8 cellular contexts compared by ENCODE assay signal in the genomic region with DNA sequence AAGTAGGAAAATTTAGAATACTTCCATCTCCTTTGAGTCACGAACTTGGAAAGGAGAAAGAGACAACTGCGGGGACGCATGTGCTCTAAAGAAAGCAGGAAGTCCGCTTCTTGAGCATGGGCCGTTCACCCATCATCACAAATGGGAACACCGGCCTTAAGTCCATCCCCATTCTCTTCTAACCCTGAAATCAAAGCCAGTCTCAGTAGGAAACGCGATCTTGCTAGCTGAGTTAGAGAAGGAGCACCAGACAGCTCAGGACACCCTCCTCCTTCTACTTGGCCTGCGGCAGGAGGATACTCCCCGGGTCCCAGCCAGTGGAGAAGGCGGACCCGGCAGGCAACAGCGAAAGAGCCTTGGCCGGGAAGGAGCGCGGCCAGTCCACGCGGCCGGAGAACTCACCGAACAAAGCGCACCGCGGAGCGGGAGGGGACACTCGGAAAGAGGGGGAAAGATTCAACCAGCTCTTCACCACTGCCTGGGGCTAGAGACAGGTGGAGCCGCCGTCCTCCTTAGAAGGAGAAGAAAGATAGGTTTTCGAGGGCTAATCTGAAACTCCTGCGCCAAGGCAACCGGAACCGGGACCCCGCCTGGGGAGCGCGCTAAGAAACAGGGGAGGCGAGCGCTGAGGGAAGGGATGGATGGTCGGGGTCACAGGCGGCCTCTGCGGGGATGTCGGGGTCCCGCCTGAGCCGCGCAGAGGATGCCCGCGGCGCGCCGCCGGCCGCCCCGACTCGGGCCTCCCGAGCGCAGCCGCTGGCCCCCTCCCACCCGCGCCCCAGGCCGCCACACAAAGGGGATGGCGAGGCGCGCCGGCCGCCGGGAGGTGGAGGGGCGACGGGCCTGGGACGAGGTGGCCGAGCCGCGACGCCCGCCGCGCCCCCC. TPM values are rescaled to one million over a fixed set of nuclear protein-coding genes. Genes with fewer than 3 reads are reported as not detected.
DNase-seq lines count a peak whose midpoint lies in the region; ATAC-seq and TF ChIP-seq lines count a peak whose summit lies in the region.

No MANE protein-coding gene starts in this region.

- peak in 8 of 10 experiments; percentile 6 to 42 (median 18) for DNase-seq in CD4-positive, alpha-beta T cell
- peak; percentile 6 for DNase-seq in activated T-helper 9 cell treated with anti-CD3 and anti-CD28 coated beads, Interleukin-2, amount 50 U/mL, for 16 hours (ENCODE audit: low read depth)
- peak; percentile 70 for DNase-seq in foreskin melanocyte
- peak; percentile 75 to 82 for DNase-seq in tibial artery

- no peaks in the 10 kb centered on the region for H3K36me3 ChIP-seq in neutrophil
- H3K36me3 ChIP-seq in tibial artery: no peaks in the 10 kb centered on the region

- peaks cover 17% of the 10 kb centered on the region for H3K36me3 Mint-ChIP-seq in CD4-positive, alpha-beta T cell (ENCODE audit: low read depth)

- ATAC-seq in CD4-positive, alpha-beta T cell (ENCODE audit: poor library complexity): no peak
- ATAC-seq in GM19043 (IDR thresholded peaks at IDR 0.05; ENCODE audit: low read depth, unreplicated experiment): peak; percentile 19
- peak; percentile 20 for ATAC-seq in HG03196 (IDR thresholded peaks at IDR 0.05; ENCODE audit: unreplicated experiment)

- H3K9me3 ChIP-seq in CD4-positive, alpha-beta T cell (ENCODE audit: control insufficient read depth, low read length): no peaks in the 10 kb centered on the region
- H3K9me3 ChIP-seq in neutrophil: no peaks in the 10 kb centered on the region
- no peaks in the 10 kb centered on the region for H3K9me3 ChIP-seq in tibial artery

- H3K4me1 Mint-ChIP-seq in CD4-positive, alpha-beta T cell (ENCODE audit: low read depth): peaks cover 46% of the 10 kb centered on the region

- no peaks in the 10 kb centered on the region for H3K27me3 ChIP-seq in CD4-positive, alpha-beta T cell (ENCODE audit: control insufficient read depth, insufficient read depth, low read length)
- peaks cover 16% of the 10 kb centered on the region for H3K27me3 ChIP-seq in neutrophil
- H3K27me3 ChIP-seq in tibial artery: no peaks in the 10 kb centered on the region

- peak overlapping the region; percentile 67 for H3K27ac ChIP-seq in CD4-positive, alpha-beta T cell (ENCODE audit: low read depth, low read length)
- peak overlapping the region; percentile 73 for H3K27ac ChIP-seq in neutrophil
- peak overlapping the region; percentile 91 to 98 for H3K27ac ChIP-seq in tibial artery

- no peak for TF ChIP-seq CTCF in CD4-positive, alpha-beta T cell (IDR thresholded peaks at IDR 0.05)
- TF ChIP-seq CTCF in neutrophil (IDR thresholded peaks at IDR 0.05) (no peak), tibial artery (IDR thresholded peaks at IDR 0.05) (no peak)

- peak overlapping the region; percentile 99 for H3K4me3 Mint-ChIP-seq in CD4-positive, alpha-beta T cell

- peak overlapping the region; percentile 97 for H3K27ac Mint-ChIP-seq in CD4-positive, alpha-beta T cell

- H3K9me3 Mint-ChIP-seq in CD4-positive, alpha-beta T cell: no peaks in the 10 kb centered on the region

- intact Hi-C loops in CD4-positive, alpha-beta T cell (cut with DNase I, micrococcal nuclease): loop anchor here (2.0 to 10.0 kb wide), 7 partner anchors 116 to 1816 kb away; partner anchors contain the start of genes AZI2 (in 2 of the 2), NEK10 (in 2 of the 2), ZCWPW2 (in 2 of the 2) and CMC1 (in 1 of the 2)
- intact Hi-C loops in tibial artery (cut with DNase I; ENCODE audit: low total_unique reads): loop anchor here (5.0 to 10.0 kb wide), 2 partner anchors 49 to 151 kb away; no protein-coding TSS in a partner anchor

- no peaks in the 10 kb centered on the region for H3K27me3 Mint-ChIP-seq in CD4-positive, alpha-beta T cell

- POLR2A ChIA-PET in CD4-positive, alpha-beta T cell (lab: Charles Lee): interaction anchor here (0.6 to 2.1 kb wide), 9 partner anchors 12 to 866 kb away, joined by 3 to 16 read pairs (median 4); partner anchors contain the start of genes AZI2 and ZCWPW2

- H3K4me1 ChIP-seq in neutrophil (ENCODE audit: control insufficient read depth in 1 of 2, insufficient read depth in 1 of 2, low read depth in 1 of 2, low read length in 1 of 2) (peaks cover 9 to 14% of the 10 kb centered on the region in 2 experiments), tibial artery (peaks cover 0 to 45% (median 24%) of the 10 kb centered on the region in 4 donors)

- CTCF ChIA-PET in CD4-positive, alpha-beta T cell (lab: Charles Lee): interaction anchor here (0.9 kb wide), 1 partner anchor 16 kb away, joined by 3 read pairs; no protein-coding TSS in a partner anchor

- H3K4me3 ChIP-seq in neutrophil (ENCODE audit: low read depth in 1 of 2, low read length in 1 of 2) (peak overlapping the region; percentile 66 to 68), tibial artery (peak overlapping the region; percentile 74 to 86)

TF ChIP-seq in PFSK-1, 5 proteins besides CTCF, POLR2A, EP300 and RAD21:
- no peak; the same call in 1 of the 2 replicates for TF ChIP-seq SIN3A (IDR thresholded peaks at IDR 0.05; ENCODE audit: borderline replicate concordance, insufficient read depth, low read length)
- TF ChIP-seq TAF1 (IDR thresholded peaks at IDR 0.05; ENCODE audit: borderline replicate concordance, insufficient read depth, low read length): peak; percentile 42; the same call in 1 of the 2 replicates
- TF ChIP-seq, protein P1, sequence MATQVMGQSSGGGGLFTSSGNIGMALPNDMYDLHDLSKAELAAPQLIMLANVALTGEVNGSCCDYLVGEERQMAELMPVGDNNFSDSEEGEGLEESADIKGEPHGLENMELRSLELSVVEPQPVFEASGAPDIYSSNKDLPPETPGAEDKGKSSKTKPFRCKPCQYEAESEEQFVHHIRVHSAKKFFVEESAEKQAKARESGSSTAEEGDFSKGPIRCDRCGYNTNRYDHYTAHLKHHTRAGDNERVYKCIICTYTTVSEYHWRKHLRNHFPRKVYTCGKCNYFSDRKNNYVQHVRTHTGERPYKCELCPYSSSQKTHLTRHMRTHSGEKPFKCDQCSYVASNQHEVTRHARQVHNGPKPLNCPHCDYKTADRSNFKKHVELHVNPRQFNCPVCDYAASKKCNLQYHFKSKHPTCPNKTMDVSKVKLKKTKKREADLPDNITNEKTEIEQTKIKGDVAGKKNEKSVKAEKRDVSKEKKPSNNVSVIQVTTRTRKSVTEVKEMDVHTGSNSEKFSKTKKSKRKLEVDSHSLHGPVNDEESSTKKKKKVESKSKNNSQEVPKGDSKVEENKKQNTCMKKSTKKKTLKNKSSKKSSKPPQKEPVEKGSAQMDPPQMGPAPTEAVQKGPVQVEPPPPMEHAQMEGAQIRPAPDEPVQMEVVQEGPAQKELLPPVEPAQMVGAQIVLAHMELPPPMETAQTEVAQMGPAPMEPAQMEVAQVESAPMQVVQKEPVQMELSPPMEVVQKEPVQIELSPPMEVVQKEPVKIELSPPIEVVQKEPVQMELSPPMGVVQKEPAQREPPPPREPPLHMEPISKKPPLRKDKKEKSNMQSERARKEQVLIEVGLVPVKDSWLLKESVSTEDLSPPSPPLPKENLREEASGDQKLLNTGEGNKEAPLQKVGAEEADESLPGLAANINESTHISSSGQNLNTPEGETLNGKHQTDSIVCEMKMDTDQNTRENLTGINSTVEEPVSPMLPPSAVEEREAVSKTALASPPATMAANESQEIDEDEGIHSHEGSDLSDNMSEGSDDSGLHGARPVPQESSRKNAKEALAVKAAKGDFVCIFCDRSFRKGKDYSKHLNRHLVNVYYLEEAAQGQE (IDR thresholded peaks at IDR 0.05; ENCODE audit: insufficient read depth in 1 of 2, low read depth in 2 of 2, low read length in 2 of 2): no peak

RNA-seq across cellular contexts. Expression of gene SLC4A7, which starts 0.8 kb away (rescaled TPM):
- total RNA-seq in CD4-positive, alpha-beta T cell: 10 to 100 TPM; 37.0 to 38.3 TPM
- polyA plus RNA-seq in PFSK-1 (2012; ENCODE audit: insufficient read length, low read depth): 10.5 TPM

Comparison
In these comparisons a context has a peak if more than half of its experiments do, and no peak if none do; other contexts are left out.
1. DNase-seq: peak in every context shown above with its lines; median percentile 78 in tibial artery; 70 in foreskin melanocyte; 18 in CD4-positive, alpha-beta T cell; 6 in activated T-helper 9 cell treated with anti-CD3 and anti-CD28 coated beads, Interleukin-2, amount 50 U/mL, for 16 hours.